ENCODE assay signal across 16 cellular contexts in the genomic region with DNA sequence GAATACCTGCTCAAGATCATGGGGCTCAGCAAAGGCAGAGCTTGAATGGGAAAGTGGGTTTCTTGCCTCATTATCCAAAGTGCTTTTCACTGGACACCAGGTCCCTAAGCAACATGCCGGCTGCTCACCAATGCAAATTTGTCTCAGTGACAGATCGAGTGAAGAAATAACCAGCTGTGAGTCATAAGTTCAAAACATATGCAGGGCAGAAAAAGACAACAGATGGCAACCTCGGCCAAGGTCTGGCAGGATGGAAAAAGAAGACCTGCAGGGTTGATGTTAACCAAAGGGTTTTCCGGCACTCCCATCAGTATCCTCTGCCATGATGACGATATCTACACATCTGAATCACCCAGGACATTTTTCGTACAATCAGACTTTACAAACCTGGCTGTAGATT.
A peak's percentile ranks its signal among the peaks of the same experiment; 100 is the strongest.
DNase-seq lines count a peak whose midpoint lies in the region; ATAC-seq and TF ChIP-seq lines count a peak whose summit lies in the region.
"Had no signal": no experiment of that assay in that cellular context is flagged by ENCODE, and none has a peak within 500 bp of the region (broad histone marks: within the 10 kb centered on the region; RNA-seq: fewer than 3 reads in every experiment).

No MANE protein-coding gene starts in this region.

- peak overlapping the region; percentile 65 for H3K27ac Mint-ChIP-seq in chondrocyte (ENCODE audit: unreplicated experiment)
- H3K27ac Mint-ChIP-seq: activated CD8-positive, alpha-beta T cell treated with anti-CD3 and anti-CD28 coated beads, Interleukin-2, amount 10 ng/mL, durations not matched to agents 7 days and 5 days; activated naive CD4-positive, alpha-beta T cell treated with anti-CD3 and anti-CD28 coated beads, Interleukin-2, amount 50 U/mL, for 24 hours; CD4-positive, alpha-beta T cell; dendritic cell treated with granulocyte-macrophage colony-stimulating factor and Interleukin-4, amounts not matched to agents 40 ng/mL and 50 ng/mL, for 4 days had no signal

- no peaks in the 10 kb centered on the region for H3K27me3 ChIP-seq in MG63
- H3K27me3 ChIP-seq: neutrophil had no signal

- H3K4me1 Mint-ChIP-seq in chondrocyte (ENCODE audit: low read depth), result peaks cover 75% of the 10 kb centered on the region
- H3K4me1 Mint-ChIP-seq: activated naive CD4-positive, alpha-beta T cell treated with anti-CD3 and anti-CD28 coated beads, Interleukin-2, amount 50 U/mL, for 24 hours had no signal

- H3K9me3 Mint-ChIP-seq in chondrocyte (ENCODE audit: low read depth), result no peaks in the 10 kb centered on the region
- H3K9me3 Mint-ChIP-seq: activated naive CD4-positive, alpha-beta T cell treated with anti-CD3 and anti-CD28 coated beads, Interleukin-2, amount 50 U/mL, for 24 hours; CD4-positive, alpha-beta T cell; dendritic cell treated with granulocyte-macrophage colony-stimulating factor and Interleukin-4, amounts not matched to agents 40 ng/mL and 50 ng/mL, for 4 days had no signal

- H3K4me3 ChIP-seq in MG63, result no peak overlapping the region

- H3K9me3 ChIP-seq in MG63, result no peaks in the 10 kb centered on the region
- H3K9me3 ChIP-seq: neutrophil had no signal

- peaks cover 47% of the 10 kb centered on the region for H3K36me3 Mint-ChIP-seq in chondrocyte (ENCODE audit: low read depth)

- ATAC-seq in HG03159 (IDR thresholded peaks at IDR 0.05; ENCODE audit: unreplicated experiment), result no peak
- ATAC-seq: activated CD8-positive, alpha-beta T cell treated with anti-CD3 and anti-CD28 coated beads, Interleukin-2, amount 10 ng/mL, durations not matched to agents 7 days and 5 days had no signal

- TF ChIP-seq CTCF in chondrocyte (IDR thresholded peaks at IDR 0.05), result peak; percentile 59

- peak; percentile 52 for DNase-seq in AG20443 (ENCODE audit: low spot score)
- DNase-seq in LHCN-M2 (ENCODE audit: low read depth), result peak; percentile 90
- DNase-seq in chondrocyte (ENCODE audit: low spot score), result no peak
- DNase-seq in lung microvascular endothelial cell (ENCODE audit: low read depth in 2 of 2), result peak; percentile 70 to 89
- DNase-seq in activated CD4-positive, alpha-beta T cell treated with anti-CD3 and anti-CD28 coated beads, Interleukin-2, amount 50 U/mL, for 1 hour, result no peak
- no peak for DNase-seq in MG63
- DNase-seq in NCI-H1092 treated with DMSO at 0.1 percent for 48 hours (lab: John Stamatoyannopoulos, UW), result no peak
- DNase-seq: activated CD8-positive, alpha-beta T cell treated with anti-CD3 and anti-CD28 coated beads, Interleukin-2, amount 10 ng/mL, durations not matched to agents 7 days and 5 days; CD4-positive, alpha-beta T cell; GOT3; NCI-H1930; stimulated activated naive CD4-positive, alpha-beta T cell had no signal

- H3K4me3 Mint-ChIP-seq in chondrocyte (ENCODE audit: unreplicated experiment), result no peak overlapping the region
- H3K4me3 Mint-ChIP-seq: activated CD8-positive, alpha-beta T cell treated with anti-CD3 and anti-CD28 coated beads, Interleukin-2, amount 10 ng/mL, durations not matched to agents 7 days and 5 days; activated naive CD4-positive, alpha-beta T cell treated with anti-CD3 and anti-CD28 coated beads, Interleukin-2, amount 50 U/mL, for 24 hours; CD4-positive, alpha-beta T cell; dendritic cell treated with granulocyte-macrophage colony-stimulating factor and Interleukin-4, amounts not matched to agents 40 ng/mL and 50 ng/mL, for 4 days had no signal

- H3K36me3 ChIP-seq in MG63, result peaks cover 54% of the 10 kb centered on the region

- no peaks in the 10 kb centered on the region for H3K27me3 Mint-ChIP-seq in chondrocyte (ENCODE audit: low read depth)
- H3K27me3 Mint-ChIP-seq: activated naive CD4-positive, alpha-beta T cell treated with anti-CD3 and anti-CD28 coated beads, Interleukin-2, amount 50 U/mL, for 24 hours; CD4-positive, alpha-beta T cell had no signal

Comparison
In these comparisons a context has a peak if more than half of its experiments do, and no peak if none do; other contexts are left out.
1. DNase-seq: peak in AG20443 (single experiment), LHCN-M2 (single experiment) and lung microvascular endothelial cell (2 of 2); none in chondrocyte (single experiment), activated CD4-positive, alpha-beta T cell treated with anti-CD3 and anti-CD28 coated beads, Interleukin-2, amount 50 U/mL, for 1 hour (single experiment), MG63 (single experiment) and NCI-H1092 treated with DMSO at 0.1 percent for 48 hours (single experiment).